26 cellular contexts compared by ENCODE assay signal in the genomic region with DNA sequence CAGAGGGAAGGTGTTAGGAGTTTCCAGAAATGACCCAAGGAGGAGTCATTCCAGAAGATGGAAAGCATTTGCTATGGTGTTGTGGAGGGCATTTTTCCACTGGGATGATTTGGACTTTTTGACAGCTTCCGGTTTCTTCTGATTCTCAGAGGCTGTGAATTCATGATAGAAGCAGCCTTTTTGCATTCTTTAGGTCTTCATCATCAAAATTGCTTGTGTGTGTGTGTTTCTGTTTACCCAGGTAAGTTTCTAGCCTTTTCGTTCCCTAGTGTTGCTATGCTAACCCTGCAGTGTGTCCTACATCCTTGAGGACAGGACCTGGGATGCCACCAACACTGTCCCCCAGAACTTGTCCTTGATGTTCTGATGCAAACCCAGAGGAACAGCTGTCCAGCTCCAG. TPM values are rescaled to one million over a fixed set of nuclear protein-coding genes. Genes with fewer than 3 reads are reported as not detected.
DNase-seq lines count a peak whose midpoint lies in the region; ATAC-seq, FAIRE-seq and TF ChIP-seq lines count a peak whose summit lies in the region.
"Had no signal": no experiment of that assay in that cellular context is flagged by ENCODE, and none has a peak within 500 bp of the region (broad histone marks: within the 10 kb centered on the region; RNA-seq: fewer than 3 reads in every experiment).

No MANE protein-coding gene starts in this region.

- dilution Hi-C loops in mammary epithelial cell (cut with HindIII; ENCODE audit: low sequenced_read_pairs), result loop anchor here (25.0 kb wide), 1 partner anchor 747 kb away; no protein-coding TSS in a partner anchor

- peaks cover 29% of the 10 kb centered on the region for H3K79me2 ChIP-seq in mammary epithelial cell (ENCODE audit: insufficient read depth, low read length)

- H3K4me3 ChIP-seq in mammary epithelial cell (replicated peaks in 1 of 3; ENCODE audit: insufficient read depth in 1 of 3, low read depth in 2 of 3, low read length in 3 of 3), result no peak overlapping the region
- H3K4me3 ChIP-seq: BLaER1 treated with 17β-estradiol and CSF1 and Interleukin-3, amounts not matched to agents 10 nM and 100 nM; HAP-1 had no signal

- no peaks in the 10 kb centered on the region for H3K9me3 ChIP-seq in mammary epithelial cell (replicated peaks; ENCODE audit: insufficient read depth, low read length)
- H3K9me3 ChIP-seq: BE2C; BLaER1 treated with 17β-estradiol and CSF1 and Interleukin-3, amounts not matched to agents 10 nM and 100 nM; HAP-1 had no signal

- peak; percentile 44 for FAIRE-seq in urothelium cell line (lab: Jason Lieb, UNC)
- FAIRE-seq: A204.1, D721Med, GM12891, GM18507, H54 had no signal

- H3K36me3 ChIP-seq in mammary epithelial cell (ENCODE audit: insufficient read depth, low read length), result peaks cover 6% of the 10 kb centered on the region
- H3K36me3 ChIP-seq: BE2C, HAP-1 had no signal

- H3K4me2 ChIP-seq in mammary epithelial cell (ENCODE audit: insufficient read depth, low read depth, low read length), result no peak overlapping the region
- H3K4me2 ChIP-seq: BLaER1 treated with 17β-estradiol and CSF1 and Interleukin-3, amounts not matched to agents 10 nM and 100 nM had no signal

- CTCF ChIA-PET in mammary epithelial cell (lab: Charles Lee; ENCODE audit: low non-redundant PET), result interaction anchor here (0.6 kb wide), 1 partner anchor 80 kb away, joined by 4 read pairs; no protein-coding TSS in a partner anchor
- CTCF ChIA-PET in MCF 10A (lab: Yijun Ruan, JAX), result no interaction called here

- intact Hi-C loops in mammary epithelial cell (cut with micrococcal nuclease) (loop anchor here (10.0 kb wide), 1 partner anchor 80 kb away; no protein-coding TSS in a partner anchor), MCF 10A (cut with micrococcal nuclease) (no loop called here)

- peaks cover 28% of the 10 kb centered on the region for H3K36me3 Mint-ChIP-seq in MCF 10A (ENCODE audit: insufficient read depth, unreplicated experiment)
- H3K36me3 Mint-ChIP-seq: CD14-positive monocyte; CD8-positive, alpha-beta memory T cell had no signal

- peak; percentile 64 for ATAC-seq in foreskin keratinocyte

- H3K27ac ChIP-seq in mammary epithelial cell (ENCODE audit: insufficient read depth, low read depth, low read length) (no peak overlapping the region), foreskin keratinocyte (peak overlapping the region; percentile 50)
- H3K27ac ChIP-seq: 22Rv1 had no signal

- H3K4me3 Mint-ChIP-seq in MCF 10A (ENCODE audit: unreplicated experiment), result no peak overlapping the region
- H3K4me3 Mint-ChIP-seq: CD14-positive monocyte; CD4-positive, alpha-beta T cell; CD8-positive, alpha-beta memory T cell; HFFc6 had no signal

- no peaks in the 10 kb centered on the region for H3K27me3 Mint-ChIP-seq in MCF 10A (ENCODE audit: insufficient read depth, unreplicated experiment)
- H3K27me3 Mint-ChIP-seq: CD8-positive, alpha-beta memory T cell had no signal

- no peak overlapping the region for H2AFZ ChIP-seq in mammary epithelial cell (ENCODE audit: low read depth, low read length)

- no TSS peak for BruUV-seq in mammary epithelial cell (replicated peaks; lab: Mats Ljungman, UMichigan)
- no TSS peak for BruUV-seq in MCF 10A (replicated peaks; lab: Mats Ljungman, UMichigan)

- H3K9ac ChIP-seq in mammary epithelial cell (ENCODE audit: insufficient read depth, low read length), result no peak overlapping the region
- H3K9ac ChIP-seq: BLaER1 treated with 17β-estradiol and CSF1 and Interleukin-3, amounts not matched to agents 10 nM and 100 nM had no signal

- 88% methylated on average over 2 of the region's 2 CpGs for WGBS in mammary epithelial cell (ENCODE audit: low coverage, missing lambda C conversion rate)

- in situ Hi-C loops in mammary epithelial cell (cut with MboI; ENCODE audit: low sequenced_read_pairs in 2 of 2), result loop anchor here (10.0 to 25.0 kb wide), 2 partner anchors 470 to 472 kb away; no protein-coding TSS in a partner anchor

- H4K20me1 ChIP-seq in mammary epithelial cell (ENCODE audit: insufficient read depth, low read length), result no peaks in the 10 kb centered on the region
- H4K20me1 ChIP-seq: BLaER1 treated with 17β-estradiol and CSF1 and Interleukin-3, amounts not matched to agents 10 nM and 100 nM had no signal

- peak; percentile 41 for DNase-seq in mammary epithelial cell
- no peak for DNase-seq in MCF 10A (ENCODE audit: unreplicated experiment)
- peak; percentile 77 to 82 for DNase-seq in foreskin keratinocyte
- DNase-seq in urothelium cell line (ENCODE audit: low spot score), result no peak
- DNase-seq in germinal center (ENCODE audit: low spot score), result no peak
- DNase-seq in DMS53 (lab: John Stamatoyannopoulos, UW), result no peak
- DNase-seq: ACHN; AML-193; BE2C; CD4-positive, alpha-beta T cell; CD8-positive, alpha-beta memory T cell; DMS 273 treated with DMSO at 0.1 percent for 48 hours; DMS79 treated with DMSO at 0.1 percent for 48 hours; GF-D8; GOT3; HFFc6 had no signal

- POLR2A ChIA-PET in MCF 10A (lab: Yijun Ruan, JAX), result no interaction called here

- TF ChIP-seq CTCF in mammary epithelial cell (conservative IDR thresholded peaks at IDR 0.05 in 1 of 2, IDR thresholded peaks at IDR 0.05 in 1 of 2; ENCODE audit: extremely low read depth in 1 of 2, insufficient read depth in 1 of 2, low read depth in 1 of 2, low read length in 2 of 2), result no peak
- no peak for TF ChIP-seq CTCF in MCF 10A (IDR thresholded peaks at IDR 0.05; ENCODE audit: unreplicated experiment)
- TF ChIP-seq CTCF in foreskin keratinocyte (conservative IDR thresholded peaks at IDR 0.05), result no peak

- no peak overlapping the region for H3K27ac Mint-ChIP-seq in MCF 10A (ENCODE audit: low read depth, unreplicated experiment)
- H3K27ac Mint-ChIP-seq: CD14-positive monocyte; CD4-positive, alpha-beta T cell; HFFc6 had no signal

- H3K9me3 Mint-ChIP-seq in MCF 10A (ENCODE audit: unreplicated experiment), result no peaks in the 10 kb centered on the region
- H3K9me3 Mint-ChIP-seq: CD4-positive, alpha-beta T cell had no signal

- H3K4me1 Mint-ChIP-seq in MCF 10A (ENCODE audit: insufficient read depth, unreplicated experiment), result peaks cover 10% of the 10 kb centered on the region
- H3K4me1 Mint-ChIP-seq: CD14-positive monocyte; CD8-positive, alpha-beta memory T cell had no signal

- H3K27me3 ChIP-seq in mammary epithelial cell (ENCODE audit: insufficient read depth, low read length) (no peaks in the 10 kb centered on the region), foreskin keratinocyte (no peaks in the 10 kb centered on the region)
- H3K27me3 ChIP-seq: BE2C; BLaER1 treated with 17β-estradiol and CSF1 and Interleukin-3, amounts not matched to agents 10 nM and 100 nM had no signal

- peaks cover 53% of the 10 kb centered on the region for H3K4me1 ChIP-seq in mammary epithelial cell (ENCODE audit: insufficient read depth, low read length)
- peaks cover 16% of the 10 kb centered on the region for H3K4me1 ChIP-seq in foreskin keratinocyte
- H3K4me1 ChIP-seq: BE2C, HAP-1 had no signal

RNA-seq across cellular contexts. Expression of a gene that starts 19.6 kb away (rescaled TPM):
- 100 to 1,000 TPM in 1 of 2 donors, 10 to 100 TPM in 1; 29.8 to 200 TPM for total RNA-seq in mammary epithelial cell
- 29.6 TPM for polyA plus RNA-seq in mammary epithelial cell
- polyA minus RNA-seq in mammary epithelial cell, result 14.3 TPM
- 13.8 and 15.5 TPM in 2 replicates for total RNA-seq in MCF 10A (2022)
- 7.5 and 11.3 TPM in 2 replicates for total RNA-seq in foreskin keratinocyte
- 8.2 and 11.8 TPM in 2 replicates for polyA plus RNA-seq in foreskin keratinocyte
- total RNA-seq: CD4-positive, alpha-beta T cell; CD8-positive, alpha-beta memory T cell; G401; HFFc6 had no signal
- polyA plus RNA-seq: CD14-positive monocyte; CD8-positive, alpha-beta memory T cell had no signal

Comparison
In these comparisons a context has a peak if more than half of its experiments do, and no peak if none do; other contexts are left out.
1. DNase-seq: peak in mammary epithelial cell (single experiment) and foreskin keratinocyte (2 of 2); none in MCF 10A (single experiment), urothelium cell line (single experiment), germinal center (single experiment) and DMS53 (single experiment).